Comparison of ENCODE assay signal across 8 cellular contexts in genomic region chr17:51259574-51260236, GRCh38. TPM values are rescaled to one million over a fixed set of nuclear protein-coding genes. Genes with fewer than 3 reads are reported as not detected.
DNase-seq lines count a peak whose midpoint lies in the region; ATAC-seq and TF ChIP-seq lines count a peak whose summit lies in the region.

TSS of gene MBTD1 (minus strand) at chr17:51260049. CDS start at chr17:51225161, 34,888 bp downstream.

- POLR2A ChIA-PET in activated CD4-positive, alpha-beta memory T cell treated with anti-CD3 and anti-CD28 coated beads, Interleukin-2, amount 10 ng/mL, durations not matched to agents 7 days and 5 days (lab: Charles Lee): interaction anchor here (1.5 kb wide), 2 partner anchors 82 to 94 kb away, joined by 3 to 12 read pairs; partner anchors contain the start of gene NME2

- no peaks in the 10 kb centered on the region for H3K27me3 Mint-ChIP-seq in activated CD4-positive, alpha-beta memory T cell treated with anti-CD3 and anti-CD28 coated beads, Interleukin-2, amount 10 ng/mL, durations not matched to agents 7 days and 5 days

- intact Hi-C loops in lower leg skin (cut with DNase I; ENCODE audit: low total_unique reads): no loop called here

- TF ChIP-seq CTCF in lower leg skin (IDR thresholded peaks at IDR 0.05): no peak

- peak; percentile 94 to 100 (median 98) for DNase-seq in C1 segment of cervical spinal cord (lab: John Stamatoyannopoulos, UW)
- peak; percentile 95 for DNase-seq in NCI-H82 treated with DMSO at 0.1 percent for 48 hours (lab: John Stamatoyannopoulos, UW; ENCODE audit: unreplicated experiment)
- DNase-seq in activated CD4-positive, alpha-beta memory T cell treated with anti-CD3 and anti-CD28 coated beads, Interleukin-2, amount 10 ng/mL, durations not matched to agents 7 days and 5 days: peak; percentile 95
- DNase-seq in lower leg skin (ENCODE audit: low spot score in 2 of 2): peak; percentile 96 to 99
- peak; percentile 88 to 89 for DNase-seq in stimulated activated CD4-positive, alpha-beta T cell treated with anti-CD3 and anti-CD28 coated beads, Interleukin-4, amount 100 ng/mL, for 4 hours

- H3K4me3 ChIP-seq in duodenal mucosa (ENCODE audit: low read depth in 1 of 2, low read length in 2 of 2) (peak within 1 kb of the TSS; percentile 76 to 99), lower leg skin (ENCODE audit: low read depth, poor library complexity, severe bottlenecking) (peak within 1 kb of the TSS; percentile 87)

- no peak for TF ChIP-seq POLR2A in lower leg skin (IDR thresholded peaks at IDR 0.05)

- peaks cover 36 to 50% of the 10 kb centered on the region in 2 donors for H3K4me1 ChIP-seq in duodenal mucosa (ENCODE audit: control insufficient read depth in 1 of 2, insufficient read depth in 2 of 2, low read length in 2 of 2)

- ATAC-seq in GM19397 (IDR thresholded peaks at IDR 0.05; ENCODE audit: unreplicated experiment) (peak; percentile 80), HG03565 (IDR thresholded peaks at IDR 0.05; ENCODE audit: unreplicated experiment) (peak; percentile 61)

- CTCF ChIA-PET in activated CD4-positive, alpha-beta memory T cell treated with anti-CD3 and anti-CD28 coated beads, Interleukin-2, amount 10 ng/mL, durations not matched to agents 7 days and 5 days (lab: Charles Lee): no interaction called here

- peaks cover 51% of the 10 kb centered on the region for H3K36me3 Mint-ChIP-seq in activated CD4-positive, alpha-beta memory T cell treated with anti-CD3 and anti-CD28 coated beads, Interleukin-2, amount 10 ng/mL, durations not matched to agents 7 days and 5 days (ENCODE audit: low read depth)

- H3K9ac ChIP-seq in duodenal mucosa (ENCODE audit: low read depth in 1 of 2, low read length in 2 of 2): peak within 1 kb of the TSS; percentile 73 to 78

- peaks cover 64% of the 10 kb centered on the region for H3K4me1 Mint-ChIP-seq in activated CD4-positive, alpha-beta memory T cell treated with anti-CD3 and anti-CD28 coated beads, Interleukin-2, amount 10 ng/mL, durations not matched to agents 7 days and 5 days

- H3K27me3 ChIP-seq in duodenal mucosa (ENCODE audit: control insufficient read depth in 1 of 2, insufficient read depth in 2 of 2, low read length in 2 of 2): no peaks in the 10 kb centered on the region

- H3K27ac Mint-ChIP-seq in activated CD4-positive, alpha-beta memory T cell treated with anti-CD3 and anti-CD28 coated beads, Interleukin-2, amount 10 ng/mL, durations not matched to agents 7 days and 5 days: peak within 1 kb of the TSS; percentile 96

- peaks cover 0 to 9% of the 10 kb centered on the region in 2 donors for H3K36me3 ChIP-seq in duodenal mucosa (ENCODE audit: control insufficient read depth in 1 of 2, insufficient read depth in 2 of 2, low read length in 2 of 2)

- no peaks in the 10 kb centered on the region for H3K9me3 ChIP-seq in duodenal mucosa (ENCODE audit: control insufficient read depth in 1 of 2, low read length in 2 of 2)

- no peaks in the 10 kb centered on the region for H3K9me3 Mint-ChIP-seq in activated CD4-positive, alpha-beta memory T cell treated with anti-CD3 and anti-CD28 coated beads, Interleukin-2, amount 10 ng/mL, durations not matched to agents 7 days and 5 days

- H3K27ac ChIP-seq in duodenal mucosa (ENCODE audit: low read depth, low read length): peak within 1 kb of the TSS; percentile 97

- H3K4me3 Mint-ChIP-seq in activated CD4-positive, alpha-beta memory T cell treated with anti-CD3 and anti-CD28 coated beads, Interleukin-2, amount 10 ng/mL, durations not matched to agents 7 days and 5 days: peak within 1 kb of the TSS; percentile 86

- WGBS in lower leg skin, 2 donors: 0 to 2% methylated on average over 36 to 41 of the region's 42 CpGs

RNA-seq across cellular contexts. Expression of gene MBTD1, which starts in this region (rescaled TPM):
- 10 to 100 TPM; 12.2 to 13.0 TPM for total RNA-seq in activated CD4-positive, alpha-beta memory T cell treated with anti-CD3 and anti-CD28 coated beads, Interleukin-2, amount 10 ng/mL, durations not matched to agents 7 days and 5 days
- total RNA-seq in lower leg skin: 10 to 100 TPM; 20.9 to 26.7 (median 24.0) TPM

Comparison
In these comparisons a context has a peak if more than half of its experiments do, and no peak if none do; other contexts are left out.
1. Peak in every context shown above with its lines: DNase-seq, ATAC-seq, H3K4me3 ChIP-seq and H3K27ac ChIP-seq.